ENCODE assay signal across 8 cellular contexts in the genomic region with DNA sequence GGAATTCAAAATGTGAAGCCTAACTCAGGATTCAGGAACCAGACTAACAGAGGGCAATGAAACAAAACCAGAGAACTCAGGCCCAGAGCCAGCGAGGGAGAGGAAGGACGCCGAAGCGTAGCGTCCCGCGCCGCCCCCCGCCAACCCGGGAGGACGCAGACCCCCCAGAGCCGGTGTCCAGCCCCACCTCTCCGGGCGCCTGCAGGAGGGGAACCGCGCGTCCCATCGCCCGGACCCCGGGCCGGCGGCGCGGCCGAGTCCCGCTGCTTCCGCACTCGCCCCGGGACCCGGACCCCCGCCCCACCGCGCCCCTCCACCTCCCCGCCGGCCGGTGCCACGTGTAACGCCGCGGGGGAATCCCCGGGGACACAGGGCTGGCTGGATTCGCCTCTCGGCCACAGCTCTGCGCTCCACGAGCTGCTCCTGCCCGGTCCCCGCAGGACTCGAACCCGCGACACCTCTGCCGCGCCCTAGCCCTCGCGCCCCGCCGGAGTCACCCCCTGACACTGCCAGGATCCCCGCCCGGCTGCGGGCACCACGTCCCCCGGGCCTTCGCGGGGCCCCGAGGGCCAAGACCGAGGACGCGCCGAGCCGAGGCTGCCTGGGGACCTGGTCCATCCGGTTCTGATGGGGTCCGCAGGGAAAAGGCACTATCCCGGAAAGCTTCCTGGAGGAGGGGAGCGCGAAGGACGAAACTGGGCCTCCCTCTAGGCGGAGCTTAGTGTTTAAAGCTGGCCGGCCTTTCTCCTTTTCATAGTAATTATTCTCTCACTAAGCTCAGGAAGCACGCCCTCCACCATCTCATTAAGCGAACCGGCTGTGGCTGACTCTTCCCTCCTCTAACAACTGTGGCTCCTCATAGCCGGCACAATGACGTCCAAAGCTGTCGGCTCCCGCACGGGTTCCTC. TPM values are rescaled to one million over a fixed set of nuclear protein-coding genes. Genes with fewer than 3 reads are reported as not detected.
DNase-seq lines count a peak whose midpoint lies in the region; ATAC-seq, FAIRE-seq and TF ChIP-seq lines count a peak whose summit lies in the region.

No MANE protein-coding gene starts in this region.

- ATAC-seq in GM19023 (IDR thresholded peaks at IDR 0.05; ENCODE audit: unreplicated experiment) (peak; percentile 78), T-cell (replicated peaks in 1 of 4) (peak; percentile 26 to 64 (median 32)), gastrocnemius medialis (peak in 1 of 2 donors; percentile 47), GM21447 (IDR thresholded peaks at IDR 0.05; ENCODE audit: unreplicated experiment) (no peak)

- FAIRE-seq in urothelium cell line (lab: Jason Lieb, UNC): no peak

- POLR2A ChIA-PET in T-cell (lab: Charles Lee): interaction anchor here (0.6 to 0.7 kb wide), 3 partner anchors 25 to 754 kb away, joined by 4 to 9 read pairs (median 4); no protein-coding TSS in a partner anchor

- peak overlapping the region; percentile 63 to 79 (median 65) for H3K4me3 Mint-ChIP-seq in T-cell

- peak overlapping the region; percentile 55 for H3K4me3 ChIP-seq in AG10803 (ENCODE audit: low read length)
- peak overlapping the region; percentile 46 to 59 for H3K4me3 ChIP-seq in foreskin fibroblast (ENCODE audit: low read depth in 1 of 2, low read length in 2 of 2)
- H3K4me3 ChIP-seq in gastrocnemius medialis: peak overlapping the region; percentile 52 to 63 (median 60)

- no peak overlapping the region for H3K27ac Mint-ChIP-seq in T-cell

- peaks cover 12 to 18% (median 12%) of the 10 kb centered on the region in 3 donors for H3K4me1 Mint-ChIP-seq in T-cell

- in situ Hi-C loops in gastrocnemius medialis (cut with MboI; ENCODE audit: low sequenced_read_pairs in 4 of 4): loop anchor here in 1 of 4 donors (10.0 kb wide), 1 partner anchor 78 kb away; no protein-coding TSS in a partner anchor

- peaks cover 0 to 7% of the 10 kb centered on the region in 2 donors for H3K4me1 ChIP-seq in gastrocnemius medialis

- no peaks in the 10 kb centered on the region for H3K36me3 Mint-ChIP-seq in T-cell

- no peaks in the 10 kb centered on the region for H3K9me3 Mint-ChIP-seq in T-cell

- peak; percentile 8 for DNase-seq in AG10803 (ENCODE audit: low read depth)
- DNase-seq in T-cell: peak in 6 of 34 experiments; percentile 1 to 19 (median 3)
- DNase-seq in foreskin fibroblast: peak; percentile 10 to 54
- no peak for DNase-seq in gastrocnemius medialis
- no peak for DNase-seq in urothelium cell line (ENCODE audit: low spot score)
- no peak for DNase-seq in amygdala (lab: John Stamatoyannopoulos, UW)

- intact Hi-C loops in gastrocnemius medialis (cut with DNase I; ENCODE audit: low total_unique reads): loop anchor here (10.0 kb wide), 1 partner anchor 58 kb away; no protein-coding TSS in a partner anchor

- no peaks in the 10 kb centered on the region for H3K36me3 ChIP-seq in gastrocnemius medialis

- peaks cover 0 to 11% (median 3%) of the 10 kb centered on the region in 3 donors for H3K27me3 ChIP-seq in gastrocnemius medialis

- CTCF ChIA-PET in T-cell (lab: Charles Lee): no interaction called here

- peak overlapping the region in 1 of 4 donors; percentile 9 for H3K27ac ChIP-seq in gastrocnemius medialis

- no peaks in the 10 kb centered on the region for H3K9me3 ChIP-seq in gastrocnemius medialis

- peaks cover 48 to 52% of the 10 kb centered on the region in 2 donors for H3K27me3 Mint-ChIP-seq in T-cell

- TF ChIP-seq POLR2A in gastrocnemius medialis (IDR thresholded peaks at IDR 0.05): no peak

- TF ChIP-seq CTCF in AG10803 (conservative IDR thresholded peaks at IDR 0.05; ENCODE audit: low read length): no peak
- TF ChIP-seq CTCF in foreskin fibroblast (IDR thresholded peaks at IDR 0.05; ENCODE audit: low read depth, low read length): no peak
- no peak for TF ChIP-seq CTCF in gastrocnemius medialis (IDR thresholded peaks at IDR 0.05 in 4 of 5, conservative IDR thresholded peaks at IDR 0.05 in 1 of 5)

RNA-seq across cellular contexts. Expression of a gene that starts 40.4 kb away (rescaled TPM):
- 1 to 10 TPM in 2 of 5 donors, under 1 TPM in 2, not detected in 1; 0.20 to 1.2 (median 0.76) TPM for total RNA-seq in T-cell
- 1 to 10 TPM; 1.7 to 2.4 (median 2.1) TPM for total RNA-seq in gastrocnemius medialis

Comparison
In these comparisons a context has a peak if more than half of its experiments do, and no peak if none do; other contexts are left out.
1. DNase-seq: peak in AG10803 (single experiment) and foreskin fibroblast (2 of 2); none in gastrocnemius medialis (0 of 2), urothelium cell line (single experiment) and amygdala (0 of 56).
2. Peak in every context shown above with its lines, with median percentiles within 50 percentile points of each other: H3K4me3 ChIP-seq.